Comparison of ENCODE assay signal across 23 cellular contexts in the genomic region with DNA sequence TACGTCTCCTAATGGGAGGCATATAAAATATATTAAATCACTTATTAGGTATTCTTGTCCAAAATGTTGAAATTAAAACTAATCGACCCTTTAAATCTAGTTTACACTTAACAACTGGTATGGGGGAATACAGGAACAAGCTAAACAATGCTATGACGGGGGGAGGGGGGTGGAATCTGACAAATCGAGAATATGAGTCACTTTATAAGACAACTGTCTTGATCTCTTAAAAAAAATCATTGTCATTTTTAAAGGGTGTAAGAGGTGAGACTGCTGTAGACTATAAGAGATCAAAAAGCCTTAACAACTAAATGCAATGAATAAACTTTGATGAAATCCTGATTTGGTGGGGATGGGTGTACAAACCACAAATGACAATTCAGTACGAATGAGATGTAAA. TPM values are rescaled to one million over a fixed set of nuclear protein-coding genes. Genes with fewer than 3 reads are reported as not detected.
A peak's percentile ranks its signal among the peaks of the same experiment; 100 is the strongest.
DNase-seq lines count a peak whose midpoint lies in the region; ATAC-seq, FAIRE-seq and TF ChIP-seq lines count a peak whose summit lies in the region.
"Had no signal": no experiment of that assay in that cellular context is flagged by ENCODE, and none has a peak within 500 bp of the region (broad histone marks: within the 10 kb centered on the region; RNA-seq: fewer than 3 reads in every experiment).

No MANE protein-coding gene starts in this region.

- H3K79me2 ChIP-seq in endothelial cell of umbilical vein (ENCODE audit: control insufficient read depth, insufficient read depth, low read length) = peaks cover 82% of the 10 kb centered on the region

- ATAC-seq in Panc1 (no peak), GM21423 (IDR thresholded peaks at IDR 0.05; ENCODE audit: unreplicated experiment) (no peak)
- ATAC-seq: left colon; stimulated activated memory B cell treated with anti-CD40 and anti-IgM and Interleukin-4, amounts not matched to agents 10 μg/mL and 1 μg/mL and 100 μg/mL, for 72 hours had no signal

- H2AFZ ChIP-seq in endothelial cell of umbilical vein (ENCODE audit: low read depth, low read length) = no peak overlapping the region
- H2AFZ ChIP-seq: GM23248 had no signal

- H3K36me3 Mint-ChIP-seq in activated naive CD8-positive, alpha-beta T cell = peaks cover 11% of the 10 kb centered on the region
- peaks cover 28% of the 10 kb centered on the region for H3K36me3 Mint-ChIP-seq in activated naive CD8-positive, alpha-beta T cell treated with anti-CD3 and anti-CD28 coated beads for 36 hours

- no peak for FAIRE-seq in endothelial cell of umbilical vein (lab: Jason Lieb, UNC)
- FAIRE-seq: GM12891 had no signal

- H3K9me1 ChIP-seq in endothelial cell of umbilical vein (replicated peaks; ENCODE audit: control insufficient read depth, extremely low read depth, insufficient read depth, low read length) = peaks cover 4% of the 10 kb centered on the region

- H3K27ac ChIP-seq in Panc1 (ENCODE audit: low read length) (peak overlapping the region; percentile 31; the same call in 1 of the 2 replicates), endothelial cell of umbilical vein (ENCODE audit: insufficient read depth, low read depth, low read length) (no peak overlapping the region), subcutaneous abdominal adipose tissue (ENCODE audit: low read depth, low read length) (peak overlapping the region; percentile 56)
- H3K27ac ChIP-seq: epithelial cell of prostate, GM23248 had no signal

- H4K20me1 ChIP-seq in endothelial cell of umbilical vein (replicated peaks; ENCODE audit: control insufficient read depth, extremely low read depth, insufficient read depth, low read length) = peaks cover 9% of the 10 kb centered on the region

- peak overlapping the region; percentile 44 for H3K4me3 Mint-ChIP-seq in activated naive CD8-positive, alpha-beta T cell
- no peak overlapping the region for H3K4me3 Mint-ChIP-seq in activated naive CD8-positive, alpha-beta T cell treated with anti-CD3 and anti-CD28 coated beads for 36 hours
- H3K4me3 Mint-ChIP-seq: memory B cell; stimulated activated memory B cell treated with anti-CD40 and anti-IgM and Interleukin-4, amounts not matched to agents 10 μg/mL and 1 μg/mL and 100 μg/mL, for 72 hours had no signal

- dilution Hi-C loops in endothelial cell of umbilical vein (cut with MboI; ENCODE audit: extremely low pct_ligation_motif_present, low sequenced_read_pairs) = no loop called here

- POLR2A ChIA-PET in Panc1 (lab: Charles Lee) = no interaction called here
- POLR2A ChIA-PET in endothelial cell of umbilical vein (lab: Charles Lee) = no interaction called here

- H3K36me3 ChIP-seq in Panc1 (ENCODE audit: control insufficient read depth, insufficient read depth, low read length) (no peaks in the 10 kb centered on the region), endothelial cell of umbilical vein (ENCODE audit: control insufficient read depth in 2 of 2, extremely low read depth in 1 of 2, insufficient read depth in 2 of 2, low read length in 2 of 2) (no peaks in the 10 kb centered on the region), subcutaneous abdominal adipose tissue (ENCODE audit: control insufficient read depth in 5 of 5, insufficient read depth in 5 of 5, low read length in 5 of 5) (no peaks in the 10 kb centered on the region)

- BruUV-seq in Panc1 (replicated peaks; lab: Mats Ljungman, UMichigan) (no TSS peak), endothelial cell of umbilical vein (replicated peaks; lab: Mats Ljungman, UMichigan) (no TSS peak)

- in situ Hi-C loops in Panc1 (cut with HindIII; ENCODE audit: low pct_unique_long_range_greater_than_20kb, low sequenced_read_pairs) = no loop called here

- H3K27me3 Mint-ChIP-seq in activated naive CD8-positive, alpha-beta T cell = no peaks in the 10 kb centered on the region
- H3K27me3 Mint-ChIP-seq in activated naive CD8-positive, alpha-beta T cell treated with anti-CD3 and anti-CD28 coated beads for 36 hours = no peaks in the 10 kb centered on the region
- H3K27me3 Mint-ChIP-seq: memory B cell; stimulated activated memory B cell treated with anti-CD40 and anti-IgM and Interleukin-4, amounts not matched to agents 10 μg/mL and 1 μg/mL and 100 μg/mL, for 72 hours had no signal

- H3K4me3 ChIP-seq in Panc1 (ENCODE audit: low read depth in 2 of 2, low read length in 2 of 2) = no peak overlapping the region
- H3K4me3 ChIP-seq in endothelial cell of umbilical vein (replicated peaks in 1 of 3; ENCODE audit: insufficient read depth in 1 of 3, low read depth in 1 of 3, low read length in 3 of 3) = no peak overlapping the region
- H3K4me3 ChIP-seq in subcutaneous abdominal adipose tissue (ENCODE audit: low read depth in 1 of 5, low read length in 5 of 5) = no peak overlapping the region
- H3K4me3 ChIP-seq: GM23248 had no signal

- TF ChIP-seq CTCF in Panc1 (IDR thresholded peaks at IDR 0.05) (no peak), endothelial cell of umbilical vein (IDR thresholded peaks at IDR 0.05; ENCODE audit: extremely low read depth in 1 of 2, insufficient read depth in 1 of 2, low read depth in 1 of 2, low read length in 2 of 2) (no peak)

- peaks cover 27% of the 10 kb centered on the region for H3K4me1 ChIP-seq in Panc1 (ENCODE audit: control insufficient read depth, insufficient read depth, low read length)
- H3K4me1 ChIP-seq in endothelial cell of umbilical vein (ENCODE audit: control insufficient read depth, extremely low read depth, insufficient read depth, low read length) = peaks cover 29% of the 10 kb centered on the region
- peaks cover under 1 to 55% (median 46%) of the 10 kb centered on the region in 5 donors for H3K4me1 ChIP-seq in subcutaneous abdominal adipose tissue (ENCODE audit: control insufficient read depth in 5 of 5, insufficient read depth in 5 of 5, low read length in 5 of 5)

- intact Hi-C loops in Panc1 (cut with micrococcal nuclease; ENCODE audit: unreplicated experiment) (no loop called here), endothelial cell of umbilical vein (cut with micrococcal nuclease) (no loop called here)

- CTCF ChIA-PET in Panc1 (lab: Charles Lee) (no interaction called here), endothelial cell of umbilical vein (lab: Charles Lee) (interaction anchor here (0.6 to 1.5 kb wide), 2 partner anchors 23 to 272 kb away, joined by 4 read pairs; no protein-coding TSS in a partner anchor)

- TF ChIP-seq POLR2A in endothelial cell of umbilical vein (IDR thresholded peaks at IDR 0.05; ENCODE audit: low read depth, low read length) = no peak

- peaks cover 81% of the 10 kb centered on the region for H3K4me1 Mint-ChIP-seq in activated naive CD8-positive, alpha-beta T cell (ENCODE audit: low read depth)
- H3K4me1 Mint-ChIP-seq in activated naive CD8-positive, alpha-beta T cell treated with anti-CD3 and anti-CD28 coated beads for 36 hours = peaks cover 73% of the 10 kb centered on the region

- DNase-seq in activated naive CD8-positive, alpha-beta T cell treated with anti-CD3 and anti-CD28 coated beads for 36 hours = no peak
- DNase-seq in Panc1 (ENCODE audit: low read depth, low spot score) (no peak), endothelial cell of umbilical vein (ENCODE audit: low read depth, low spot score) (peak; percentile 30), NCI-H2196 treated with DMSO at 0.1 percent for 48 hours (lab: John Stamatoyannopoulos, UW; ENCODE audit: unreplicated experiment) (no peak)
- DNase-seq: activated naive CD4-positive, alpha-beta T cell; DMS79; GM23248; KG1; left colon; MV-4-11; NCI-H2171; NCI-H524 treated with DMSO at 0.1 percent for 48 hours; retina; T1000 had no signal

- H3K9ac ChIP-seq in endothelial cell of umbilical vein (replicated peaks; ENCODE audit: extremely low read depth, insufficient read depth, low read length) (no peak overlapping the region), subcutaneous abdominal adipose tissue (ENCODE audit: low read length in 5 of 5) (peak overlapping the region in 2 of 5 donors; percentile 12 to 35)
- H3K9ac ChIP-seq: GM23248 had no signal

- peak overlapping the region; percentile 60 for H3K4me2 ChIP-seq in endothelial cell of umbilical vein (ENCODE audit: insufficient read depth, low read length)

- peak overlapping the region; percentile 25 for H3K27ac Mint-ChIP-seq in activated naive CD8-positive, alpha-beta T cell
- no peak overlapping the region for H3K27ac Mint-ChIP-seq in activated naive CD8-positive, alpha-beta T cell treated with anti-CD3 and anti-CD28 coated beads for 36 hours
- H3K27ac Mint-ChIP-seq: memory B cell had no signal

- no peaks in the 10 kb centered on the region for H3K9me3 Mint-ChIP-seq in activated naive CD8-positive, alpha-beta T cell (ENCODE audit: low read depth)
- H3K9me3 Mint-ChIP-seq in activated naive CD8-positive, alpha-beta T cell treated with anti-CD3 and anti-CD28 coated beads for 36 hours = no peaks in the 10 kb centered on the region
- H3K9me3 Mint-ChIP-seq: memory B cell; stimulated activated memory B cell treated with anti-CD40 and anti-IgM and Interleukin-4, amounts not matched to agents 10 μg/mL and 1 μg/mL and 100 μg/mL, for 72 hours had no signal

- no peaks in the 10 kb centered on the region for H3K9me3 ChIP-seq in Panc1 (ENCODE audit: control insufficient read depth, insufficient read depth, low read depth, low read length)
- H3K9me3 ChIP-seq in endothelial cell of umbilical vein (replicated peaks; ENCODE audit: control insufficient read depth, insufficient read depth, low read length) = no peaks in the 10 kb centered on the region
- no peaks in the 10 kb centered on the region for H3K9me3 ChIP-seq in subcutaneous abdominal adipose tissue (ENCODE audit: control insufficient read depth in 5 of 5, low read length in 5 of 5)

- H3K27me3 ChIP-seq in Panc1 (ENCODE audit: control insufficient read depth, insufficient read depth, low read length) (no peaks in the 10 kb centered on the region), endothelial cell of umbilical vein (ENCODE audit: control insufficient read depth in 2 of 2, insufficient read depth in 2 of 2, low read length in 2 of 2) (no peaks in the 10 kb centered on the region), subcutaneous abdominal adipose tissue (ENCODE audit: control insufficient read depth in 5 of 5, insufficient read depth in 4 of 5, low read length in 5 of 5) (no peaks in the 10 kb centered on the region)

RNA-seq across cellular contexts. Expression of gene MAP3K2, which starts 6.0 kb away (rescaled TPM):
- total RNA-seq in activated naive CD8-positive, alpha-beta T cell treated with anti-CD3 and anti-CD28 coated beads for 36 hours = 10 to 100 TPM; 41.1 to 43.2 TPM
- total RNA-seq in Panc1 (2021; ENCODE audit: unreplicated experiment) (70.6 TPM), endothelial cell of umbilical vein (20.5 and 25.7 TPM in 2 replicates)
- 12.9 TPM for polyA plus RNA-seq in Panc1 (2012; ENCODE audit: insufficient read length)
- polyA plus RNA-seq in endothelial cell of umbilical vein = 2.6 and 3.4 TPM in 2 replicates
- polyA plus RNA-seq in endothelial cell of umbilical vein (2011; cell fraction: cytosol; rRNA removed) = 3.4 TPM in 2 replicates
- polyA plus RNA-seq in endothelial cell of umbilical vein (2011; cell fraction: nucleus; rRNA removed) = 11.8 and 12.3 TPM in 2 replicates
- 7.5 and 7.7 TPM in 2 replicates for polyA plus RNA-seq in endothelial cell of umbilical vein (2012)
- 14.2 and 20.6 TPM in 2 replicates for polyA minus RNA-seq in endothelial cell of umbilical vein
- 39.7 TPM for polyA minus RNA-seq in endothelial cell of umbilical vein (2011; cell fraction: cytosol; rRNA and poly(A)+ RNA removed)
- 20.2 and 21.3 TPM in 2 replicates for polyA minus RNA-seq in endothelial cell of umbilical vein (2011; cell fraction: nucleus; rRNA and poly(A)+ RNA removed)

RNA-seq across cellular contexts. Expression of gene PROC, which starts 36.5 kb away (rescaled TPM):
- total RNA-seq in activated naive CD8-positive, alpha-beta T cell treated with anti-CD3 and anti-CD28 coated beads for 36 hours = not detected
- 1.1 TPM for total RNA-seq in Panc1 (2021; ENCODE audit: unreplicated experiment)
- polyA plus RNA-seq in Panc1 (2012; ENCODE audit: insufficient read length) = 3.0 TPM
- not detected in 2 replicates for total RNA-seq in endothelial cell of umbilical vein
- polyA plus RNA-seq in endothelial cell of umbilical vein = 0.06 TPM in 1 of 2 replicates, not detected in the other
- polyA plus RNA-seq in endothelial cell of umbilical vein (2011; cell fraction: cytosol; rRNA removed) = not detected in 2 replicates
- polyA plus RNA-seq in endothelial cell of umbilical vein (2011; cell fraction: nucleus; rRNA removed) = 0.18 TPM in 1 of 2 replicates, not detected in the other
- polyA plus RNA-seq in endothelial cell of umbilical vein (2012) = 0.13 TPM in 1 of 2 replicates, not detected in the other
- polyA minus RNA-seq in endothelial cell of umbilical vein = not detected in 2 replicates
- polyA minus RNA-seq in endothelial cell of umbilical vein (2011; cell fraction: cytosol; rRNA and poly(A)+ RNA removed) = not detected
- polyA minus RNA-seq in endothelial cell of umbilical vein (2011; cell fraction: nucleus; rRNA and poly(A)+ RNA removed) = not detected in 2 replicates
- total RNA-seq: GM23248, HT1080, omental fat pad had no signal
- polyA plus RNA-seq: GM23248 had no signal
